7 cellular contexts compared by ENCODE assay signal in genomic region chrX:65407662-65408061, GRCh38.
DNase-seq lines count a peak whose midpoint lies in the region; ATAC-seq and TF ChIP-seq lines count a peak whose summit lies in the region.
"Not testable (repeated sequence)": the region's sequence is repeated elsewhere in the genome, so short reads cannot be mapped to it uniquely, and the experiment has no call there.

No MANE protein-coding gene starts in this region.

- H3K36me3 ChIP-seq in ES-I3 (ENCODE audit: insufficient read depth, low read length); NT2/D1 (ENCODE audit: insufficient read depth, insufficient read length, low read length); iPS-18a (ENCODE audit: control insufficient read depth, low read depth, low read length); neural cell (ENCODE audit: insufficient read depth, low read length); spleen: not testable (repeated sequence)

- peak overlapping the region; percentile 47 for H3K4me3 ChIP-seq in NT2/D1 (ENCODE audit: insufficient read length, low read depth)
- peak overlapping the region; percentile 39 for H3K4me3 ChIP-seq in iPS-18a (ENCODE audit: low read length)
- H3K4me3 ChIP-seq in neural cell (ENCODE audit: low read length) = peak overlapping the region; percentile 61
- peak overlapping the region in 5 of 8 donors; percentile 11 to 57 (median 25) for H3K4me3 ChIP-seq in spleen

- TF ChIP-seq POLR2A in spleen (IDR thresholded peaks at IDR 0.05) = not testable (repeated sequence)

- TF ChIP-seq CTCF in foreskin keratinocyte (conservative IDR thresholded peaks at IDR 0.05); neural cell (IDR thresholded peaks at IDR 0.05; ENCODE audit: poor library complexity, severe bottlenecking); spleen (IDR thresholded peaks at IDR 0.05 in 8 of 11, conservative IDR thresholded peaks at IDR 0.05 in 3 of 11): not testable (repeated sequence)

- H3K9me3 Mint-ChIP-seq in activated naive CD8-positive, alpha-beta T cell (ENCODE audit: low read depth) = not testable (repeated sequence)

- TF ChIP-seq RAD21 in neural cell (conservative IDR thresholded peaks at IDR 0.05) = not testable (repeated sequence)

- intact Hi-C loops in spleen (cut with DNase I; ENCODE audit: low total_unique reads) = not testable (repeated sequence)

- not testable (repeated sequence) for TF ChIP-seq EP300 in neural cell (conservative IDR thresholded peaks at IDR 0.05; ENCODE audit: poor library complexity, severe bottlenecking)

- H3K9me2 ChIP-seq in neural cell (ENCODE audit: insufficient read depth, low read length) = not testable (repeated sequence)

- H2AFZ ChIP-seq in neural cell (ENCODE audit: low read depth, low read length) = not testable (repeated sequence)

- not testable (repeated sequence) for H3K27me3 ChIP-seq in NT2/D1 (ENCODE audit: insufficient read depth, insufficient read length); neural cell (ENCODE audit: insufficient read depth, low read depth, low read length)
- peaks cover 27% of the 10 kb centered on the region for H3K27me3 ChIP-seq in foreskin keratinocyte
- peaks cover 25% of the 10 kb centered on the region for H3K27me3 ChIP-seq in iPS-18a (ENCODE audit: control insufficient read depth, insufficient read depth, low read length)
- peaks cover 0 to 40% (median 13%) of the 10 kb centered on the region in 7 donors for H3K27me3 ChIP-seq in spleen (replicated peaks in 1 of 7)

- not testable (repeated sequence) for H3K4me1 ChIP-seq in ES-I3 (ENCODE audit: insufficient read depth, low read length); NT2/D1 (ENCODE audit: insufficient read depth, insufficient read length); foreskin keratinocyte; iPS-18a (ENCODE audit: control insufficient read depth, low read depth, low read length); spleen

- DNase-seq in NT2/D1 (ENCODE audit: low read depth, low spot score); foreskin keratinocyte; spleen: not testable (repeated sequence)

- H3K9ac ChIP-seq in ES-I3 (ENCODE audit: low read depth, low read length) = peak overlapping the region; percentile 44; the same call in 1 of the 2 replicates
- not testable (repeated sequence) for H3K9ac ChIP-seq in NT2/D1 (ENCODE audit: insufficient read length, low read depth); iPS-18a (ENCODE audit: low read length); neural cell (ENCODE audit: low read length)

- H3K27ac Mint-ChIP-seq in activated naive CD8-positive, alpha-beta T cell = not testable (repeated sequence)

- H3K9me3 ChIP-seq in ES-I3 (ENCODE audit: control insufficient read depth, insufficient read depth, low read length); neural cell (ENCODE audit: low read length): not testable (repeated sequence)
- H3K9me3 ChIP-seq in NT2/D1 (ENCODE audit: insufficient read depth, low read length) (peaks cover 11% of the 10 kb centered on the region; the same call in 1 of the 2 replicates), iPS-18a (ENCODE audit: control insufficient read depth, low read depth, low read length) (peaks cover 22% of the 10 kb centered on the region), spleen (peaks cover 0 to 34% (median 0%) of the 10 kb centered on the region in 8 donors)

- H4K20me1 ChIP-seq in neural cell (ENCODE audit: insufficient read depth) = not testable (repeated sequence)

- not testable (repeated sequence) for H3F3A ChIP-seq in neural cell (ENCODE audit: insufficient read depth, low read length, poor library complexity, severe bottlenecking)

- not testable (repeated sequence) for H3K79me2 ChIP-seq in neural cell (replicated peaks; ENCODE audit: insufficient read depth, low read length)

- H3K4me2 ChIP-seq in neural cell (ENCODE audit: low read length) = not testable (repeated sequence)

- H3K36me3 Mint-ChIP-seq in activated naive CD8-positive, alpha-beta T cell = peaks cover 13% of the 10 kb centered on the region

- peak overlapping the region; percentile 30 for H3K4me3 Mint-ChIP-seq in activated naive CD8-positive, alpha-beta T cell

- 2 to 49% (median 10%) methylated on average over 6 to 48 of the region's 48 CpGs for WGBS in spleen, 5 donors

- ATAC-seq in foreskin keratinocyte = peak; percentile 31

- H3K27me3 Mint-ChIP-seq in activated naive CD8-positive, alpha-beta T cell = peaks cover 15% of the 10 kb centered on the region

- H3K4me1 Mint-ChIP-seq in activated naive CD8-positive, alpha-beta T cell (ENCODE audit: low read depth) = not testable (repeated sequence)

- H3K27ac ChIP-seq in foreskin keratinocyte; iPS-18a (ENCODE audit: low read length); neural cell (ENCODE audit: low read length); spleen: not testable (repeated sequence)
